ENCODE assay signal across 15 cellular contexts in genomic region chr5:140673187-140673976, GRCh38. TPM values are rescaled to one million over a fixed set of nuclear protein-coding genes. Genes with fewer than 3 reads are reported as not detected.
A peak's percentile ranks its signal among the peaks of the same experiment; 100 is the strongest.
DNase-seq lines count a peak whose midpoint lies in the region; ATAC-seq and TF ChIP-seq lines count a peak whose summit lies in the region.
"Had no signal": no experiment of that assay in that cellular context is flagged by ENCODE, and none has a peak within 500 bp of the region (broad histone marks: within the 10 kb centered on the region; RNA-seq: fewer than 3 reads in every experiment).

Gene DND1, minus strand, starts transcription at chr5:140673576. Its CDS starts 34 bp downstream, at chr5:140673542.

- H3K27ac Mint-ChIP-seq in activated T-cell treated with anti-CD3 and anti-CD28 coated beads, Interleukin-2, amount 50 U/mL, for 24 hours = peak within 1 kb of the TSS; percentile 5
- H3K27ac Mint-ChIP-seq: activated B cell treated with CpG ODN at 0.5 μM for 24 hours; activated naive CD8-positive, alpha-beta T cell had no signal

- peak within 1 kb of the TSS in 1 of 5 donors; percentile 13 for H3K27ac ChIP-seq in stomach

- TF ChIP-seq EP300 in stomach (IDR thresholded peaks at IDR 0.05) = no peak

- H3K4me1 Mint-ChIP-seq in activated T-cell treated with anti-CD3 and anti-CD28 coated beads, Interleukin-2, amount 50 U/mL, for 24 hours (ENCODE audit: low read depth) = peaks cover 2% of the 10 kb centered on the region
- H3K4me1 Mint-ChIP-seq in activated T-cell treated with anti-CD3 and anti-CD28 coated beads, Interleukin-2, amount 50 U/mL, for 4 hours (ENCODE audit: low read depth) = no peaks in the 10 kb centered on the region
- H3K4me1 Mint-ChIP-seq: activated B cell treated with CpG ODN at 0.5 μM for 24 hours, nephron had no signal

- TF ChIP-seq CTCF in stomach (IDR thresholded peaks at IDR 0.05) (no peak), lower leg skin (IDR thresholded peaks at IDR 0.05) (no peak)

- peaks cover 0 to 21% (median 5%) of the 10 kb centered on the region in 4 donors for H3K4me1 ChIP-seq in stomach

- WGBS in stomach, 5 donors = 88 to 93% (median 91%) methylated on average over 34 to 45 of the region's 45 CpGs
- 90 to 91% methylated on average over 44 to 45 of the region's 45 CpGs for WGBS in lower leg skin, 2 donors

- ATAC-seq in activated T-cell treated with anti-CD3 and anti-CD28 coated beads, Interleukin-2, amount 50 U/mL, for 4 hours = no peak
- peak; percentile 24 for ATAC-seq in SK-N-SH treated with all-trans-retinoic acid at 6 μM for 48 hours

- TF ChIP-seq POLR2A in stomach (IDR thresholded peaks at IDR 0.05) (no peak), lower leg skin (IDR thresholded peaks at IDR 0.05) (no peak)

- peak within 1 kb of the TSS; percentile 14 for H3K4me3 ChIP-seq in iPS-11a (ENCODE audit: low read depth, low read length)
- peak within 1 kb of the TSS in 3 of 4 donors; percentile 19 to 25 (median 20) for H3K4me3 ChIP-seq in stomach
- H3K4me3 ChIP-seq in lower leg skin (ENCODE audit: low read depth, poor library complexity, severe bottlenecking) = no peak within 1 kb of the TSS
- H3K4me3 ChIP-seq: lung had no signal

- H3K4me3 Mint-ChIP-seq in activated T-cell treated with anti-CD3 and anti-CD28 coated beads, Interleukin-2, amount 50 U/mL, for 24 hours = no peak within 1 kb of the TSS
- H3K4me3 Mint-ChIP-seq in activated T-cell treated with anti-CD3 and anti-CD28 coated beads, Interleukin-2, amount 50 U/mL, for 4 hours = no peak within 1 kb of the TSS
- H3K4me3 Mint-ChIP-seq: activated B cell treated with CpG ODN at 0.5 μM for 24 hours; activated naive CD8-positive, alpha-beta T cell; nephron had no signal

- DNase-seq in activated T-cell treated with anti-CD3 and anti-CD28 coated beads, Interleukin-2, amount 50 U/mL, for 24 hours = no peak
- DNase-seq in activated T-cell treated with anti-CD3 and anti-CD28 coated beads, Interleukin-2, amount 50 U/mL, for 4 hours = no peak
- DNase-seq in stomach (no peak), lower leg skin (ENCODE audit: low spot score in 2 of 2) (no peak), GM03348 (ENCODE audit: low spot score) (no peak)
- DNase-seq in stimulated activated naive CD4-positive, alpha-beta T cell (lab: John Stamatoyannopoulos, UW) = no peak
- DNase-seq: activated B cell treated with CpG ODN at 0.5 μM for 24 hours; activated CD8-positive, alpha-beta memory T cell treated with anti-CD3 and anti-CD28 coated beads, Interleukin-2, amount 50 U/mL, for 48 hours; cerebellar nuclear complex; NCI-H2171 treated with DMSO at 0.1 percent for 48 hours had no signal

- H3K36me3 Mint-ChIP-seq in activated T-cell treated with anti-CD3 and anti-CD28 coated beads, Interleukin-2, amount 50 U/mL, for 24 hours (ENCODE audit: low read depth) = peaks cover 97% of the 10 kb centered on the region
- peaks cover 52% of the 10 kb centered on the region for H3K36me3 Mint-ChIP-seq in activated T-cell treated with anti-CD3 and anti-CD28 coated beads, Interleukin-2, amount 50 U/mL, for 4 hours (ENCODE audit: insufficient read depth)

- H3K9me3 Mint-ChIP-seq in activated T-cell treated with anti-CD3 and anti-CD28 coated beads, Interleukin-2, amount 50 U/mL, for 24 hours = no peaks in the 10 kb centered on the region
- no peaks in the 10 kb centered on the region for H3K9me3 Mint-ChIP-seq in activated T-cell treated with anti-CD3 and anti-CD28 coated beads, Interleukin-2, amount 50 U/mL, for 4 hours
- H3K9me3 Mint-ChIP-seq: activated B cell treated with CpG ODN at 0.5 μM for 24 hours, nephron had no signal

- H3K27me3 ChIP-seq in stomach = no peaks in the 10 kb centered on the region

- peaks cover 50 to 100% (median 98%) of the 10 kb centered on the region in 4 donors for H3K36me3 ChIP-seq in stomach

- H3K27me3 Mint-ChIP-seq in activated T-cell treated with anti-CD3 and anti-CD28 coated beads, Interleukin-2, amount 50 U/mL, for 24 hours = no peaks in the 10 kb centered on the region
- H3K27me3 Mint-ChIP-seq in activated T-cell treated with anti-CD3 and anti-CD28 coated beads, Interleukin-2, amount 50 U/mL, for 4 hours (ENCODE audit: low read depth) = no peaks in the 10 kb centered on the region
- H3K27me3 Mint-ChIP-seq: activated B cell treated with CpG ODN at 0.5 μM for 24 hours; activated naive CD8-positive, alpha-beta T cell had no signal

- H3K9me3 ChIP-seq in stomach = no peaks in the 10 kb centered on the region

- intact Hi-C loops in stomach (cut with DNase I; ENCODE audit: low total_unique reads) = no loop called here
- intact Hi-C loops in lower leg skin (cut with DNase I; ENCODE audit: low total_unique reads) = no loop called here

TF ChIP-seq in SK-N-SH treated with all-trans-retinoic acid at 6 μM for 48 hours, 23 proteins besides CTCF, POLR2A, EP300 and RAD21 (continues in another document):
- TF ChIP-seq ZNF70 (CRISPR knock-in tag; IDR thresholded peaks at IDR 0.05) (no peak), CSDC2 (CRISPR knock-in tag; IDR thresholded peaks at IDR 0.05) (no peak), ESRRG (CRISPR knock-in tag; IDR thresholded peaks at IDR 0.05) (no peak), ZFP3 (CRISPR knock-in tag; IDR thresholded peaks at IDR 0.05) (no peak), SNAI2 (CRISPR knock-in tag; IDR thresholded peaks at IDR 0.05) (no peak), ISL1 (CRISPR knock-in tag; IDR thresholded peaks at IDR 0.05) (no peak), BACH2 (CRISPR knock-in tag; IDR thresholded peaks at IDR 0.05; ENCODE audit: borderline replicate concordance) (no peak), ZFP30 (CRISPR knock-in tag; IDR thresholded peaks at IDR 0.05) (no peak), PPARA (CRISPR knock-in tag; IDR thresholded peaks at IDR 0.05; ENCODE audit: borderline replicate concordance) (no peak), TOX (CRISPR knock-in tag; IDR thresholded peaks at IDR 0.05; ENCODE audit: borderline replicate concordance) (no peak), PATZ1 (CRISPR knock-in tag; IDR thresholded peaks at IDR 0.05; ENCODE audit: borderline replicate concordance) (no peak), POU6F1 (CRISPR knock-in tag; IDR thresholded peaks at IDR 0.05; ENCODE audit: borderline replicate concordance, low read depth) (no peak), ZC3H10 (CRISPR knock-in tag; IDR thresholded peaks at IDR 0.05) (no peak), OSR1 (CRISPR knock-in tag; IDR thresholded peaks at IDR 0.05) (no peak), GLIS3 (CRISPR knock-in tag; IDR thresholded peaks at IDR 0.05) (no peak; the same call in 1 of the 2 replicates), CREB5 (CRISPR knock-in tag; IDR thresholded peaks at IDR 0.05; ENCODE audit: low read depth) (no peak), ARNTL (CRISPR knock-in tag; IDR thresholded peaks at IDR 0.05; ENCODE audit: borderline replicate concordance, low read depth) (no peak)

RNA-seq across cellular contexts. Expression of gene DND1, which starts in this region (rescaled TPM):
- total RNA-seq in activated T-cell treated with anti-CD3 and anti-CD28 coated beads, Interleukin-2, amount 50 U/mL, for 4 hours = 1 to 10 TPM; 3.1 to 5.6 (median 4.5) TPM
- 1 to 10 TPM in 2 of 5 donors, not detected in 3; 1.4 to 6.4 TPM for total RNA-seq in stomach
- polyA plus RNA-seq in stomach = 1 to 10 TPM in 1 of 3 donors, under 1 TPM in 1, not detected in 1; 0.50 to 1.5 TPM
- under 1 TPM; 0.49 to 0.94 (median 0.69) TPM for total RNA-seq in lower leg skin
